In genomic region chr15:34147371-34148140, GRCh38 we compare ENCODE assay signal across 1 cellular context.
TF ChIP-seq lines count a peak whose summit lies in the region.

No MANE protein-coding gene starts in this region.

TF ChIP-seq in endothelial cell of umbilical vein, 7 proteins besides CTCF, POLR2A, EP300 and RAD21:
- TF ChIP-seq EZH2 (IDR thresholded peaks at IDR 0.05; ENCODE audit: borderline replicate concordance, low read depth, low read length, severe bottlenecking) (no peak), MYC (IDR thresholded peaks at IDR 0.05; ENCODE audit: low read depth, low read length) (no peak), JUN (IDR thresholded peaks at IDR 0.05; ENCODE audit: borderline replicate concordance, insufficient read depth, insufficient read length, low read depth) (peak; percentile 45), FOS (IDR thresholded peaks at IDR 0.05; ENCODE audit: borderline replicate concordance, insufficient read depth, low read length) (peak; percentile 62), MAX (IDR thresholded peaks at IDR 0.05; ENCODE audit: insufficient read depth, insufficient read length) (no peak), GATA2 (IDR thresholded peaks at IDR 0.05; ENCODE audit: insufficient read depth, insufficient read length, low read depth, low read length) (no peak)
